Comparison of ENCODE assay signal across 1 cellular context in genomic region chr10:61140765-61141392, GRCh38.
TF ChIP-seq lines count a peak whose summit lies in the region.

No MANE protein-coding gene starts in this region.

TF ChIP-seq in HepG2, 621 proteins besides CTCF, POLR2A, EP300 and RAD21 (continued from another document and continues in another):
- no peak for TF ChIP-seq AKNA (CRISPR knock-in tag; IDR thresholded peaks at IDR 0.05; ENCODE audit: borderline replicate concordance)
- TF ChIP-seq ZNF333 (CRISPR knock-in tag; IDR thresholded peaks at IDR 0.05; ENCODE audit: borderline replicate concordance): no peak
- 0 out of 2 replicates have a peak, but pooled peaks have one; percentile 10 for TF ChIP-seq MAFF (IDR thresholded peaks at IDR 0.05; ENCODE audit: low read depth, low read length)
- no peak for TF ChIP-seq ZFP41 (CRISPR knock-in tag; IDR thresholded peaks at IDR 0.05; ENCODE audit: borderline replicate concordance)
- TF ChIP-seq BRD4 (CRISPR knock-in tag; IDR thresholded peaks at IDR 0.05): no peak
- no peak for TF ChIP-seq ZNF777 (CRISPR knock-in tag; IDR thresholded peaks at IDR 0.05)
- no peak for TF ChIP-seq CENPX (CRISPR knock-in tag; IDR thresholded peaks at IDR 0.05)
- TF ChIP-seq MTA1 (CRISPR knock-in tag; IDR thresholded peaks at IDR 0.05; ENCODE audit: borderline replicate concordance): no peak
- no peak for TF ChIP-seq DDIT3 (CRISPR knock-in tag; IDR thresholded peaks at IDR 0.05)
- no peak for TF ChIP-seq MIER3 (CRISPR knock-in tag; IDR thresholded peaks at IDR 0.05; ENCODE audit: borderline replicate concordance)
- no peak for TF ChIP-seq GLMP (CRISPR knock-in tag; IDR thresholded peaks at IDR 0.05; ENCODE audit: borderline replicate concordance)
- TF ChIP-seq PHF5A (CRISPR knock-in tag; IDR thresholded peaks at IDR 0.05; ENCODE audit: low read depth, unreplicated experiment): no peak
- 0 out of 2 replicates have a peak, but pooled peaks have one; percentile 14 for TF ChIP-seq FOXA3 (CRISPR knock-in tag; IDR thresholded peaks at IDR 0.05)
- no peak for TF ChIP-seq ZNF562 (CRISPR knock-in tag; IDR thresholded peaks at IDR 0.05; ENCODE audit: borderline replicate concordance)
- peak; percentile 91 for TF ChIP-seq ZNF317 (CRISPR knock-in tag; IDR thresholded peaks at IDR 0.05)
- TF ChIP-seq GATAD2A (CRISPR knock-in tag; IDR thresholded peaks at IDR 0.05): 0 out of 2 replicates have a peak, but pooled peaks have one; percentile 30
- TF ChIP-seq KLF6 (CRISPR knock-in tag; IDR thresholded peaks at IDR 0.05): no peak
- no peak for TF ChIP-seq MEIS1 (CRISPR knock-in tag; IDR thresholded peaks at IDR 0.05; ENCODE audit: borderline replicate concordance)
- TF ChIP-seq SAFB2 (CRISPR knock-in tag; IDR thresholded peaks at IDR 0.05; ENCODE audit: borderline replicate concordance, low read depth): no peak
- peak; percentile 21; the same call in 1 of the 2 replicates for TF ChIP-seq SMC3 (IDR thresholded peaks at IDR 0.05; ENCODE audit: low read length)
- TF ChIP-seq DNMT3B (CRISPR knock-in tag; conservative IDR thresholded peaks at IDR 0.05): no peak
- no peak for TF ChIP-seq ZNF629 (CRISPR knock-in tag; conservative IDR thresholded peaks at IDR 0.05)
- no peak for TF ChIP-seq GMEB1 (CRISPR knock-in tag; IDR thresholded peaks at IDR 0.05; ENCODE audit: borderline replicate concordance)
- no peak for TF ChIP-seq RNF219 (CRISPR knock-in tag; IDR thresholded peaks at IDR 0.05)
- no peak for TF ChIP-seq ZNF878 (CRISPR knock-in tag; IDR thresholded peaks at IDR 0.05)
- 0 out of 2 replicates have a peak, but pooled peaks have one; percentile 29 for TF ChIP-seq ZNF644 (CRISPR knock-in tag; IDR thresholded peaks at IDR 0.05; ENCODE audit: low read depth)
- no peak for TF ChIP-seq ZHX2 (IDR thresholded peaks at IDR 0.05; ENCODE audit: low read depth)
- no peak for TF ChIP-seq ZHX2 (CRISPR knock-in tag; IDR thresholded peaks at IDR 0.05; ENCODE audit: borderline replicate concordance)
- peak in 1 of 2 experiments; percentile 42; a peak in 1 of 4 replicates for TF ChIP-seq HMGXB4 (CRISPR knock-in tag; IDR thresholded peaks at IDR 0.05; ENCODE audit: borderline replicate concordance in 1 of 2, low read depth in 1 of 2)
- no peak for TF ChIP-seq ZNF138 (CRISPR knock-in tag; IDR thresholded peaks at IDR 0.05; ENCODE audit: low read depth)
- no peak for TF ChIP-seq CC2D1A (CRISPR knock-in tag; IDR thresholded peaks at IDR 0.05)
- no peak for TF ChIP-seq MLXIP (CRISPR knock-in tag; IDR thresholded peaks at IDR 0.05; ENCODE audit: borderline replicate concordance)
- TF ChIP-seq ZGPAT (CRISPR knock-in tag; IDR thresholded peaks at IDR 0.05): peak; percentile 30; the same call in 1 of the 2 replicates
- TF ChIP-seq CBX5 (CRISPR knock-in tag; IDR thresholded peaks at IDR 0.05; ENCODE audit: borderline replicate concordance): no peak
- no peak for TF ChIP-seq ZNF550 (CRISPR knock-in tag; IDR thresholded peaks at IDR 0.05; ENCODE audit: borderline replicate concordance)
- no peak for TF ChIP-seq NCOA5 (CRISPR knock-in tag; IDR thresholded peaks at IDR 0.05)
